In genomic region chr6:134176283-134176975, GRCh38 we compare ENCODE assay signal across 8 cellular contexts.
DNase-seq lines count a peak whose midpoint lies in the region; ATAC-seq and TF ChIP-seq lines count a peak whose summit lies in the region.

No MANE protein-coding gene starts in this region.

- ATAC-seq in GM23338 (peak; percentile 24), HG03354 (IDR thresholded peaks at IDR 0.05; ENCODE audit: poor library complexity, severe bottlenecking, unreplicated experiment) (no peak), GM21619 (IDR thresholded peaks at IDR 0.05; ENCODE audit: unreplicated experiment) (no peak)
- no peak for ATAC-seq in activated T-helper 17 cell treated with anti-CD3 and anti-CD28 coated beads, Interleukin-2, amount 50 U/mL, for 72 hours (replicated peaks)

- no peaks in the 10 kb centered on the region for H3K9me2 ChIP-seq in GM23338 (ENCODE audit: insufficient read depth)

- peaks cover 35% of the 10 kb centered on the region for H3K4me1 Mint-ChIP-seq in GM23338
- H3K4me1 Mint-ChIP-seq in activated T-helper 17 cell treated with anti-CD3 and anti-CD28 coated beads, Interleukin-2, amount 50 U/mL, for 72 hours: peaks cover 28% of the 10 kb centered on the region

- H4K8ac ChIP-seq in neuronal stem cell (ENCODE audit: low read depth, low read length): peak overlapping the region; percentile 52

- no peak overlapping the region for H2AK5ac ChIP-seq in neuronal stem cell (ENCODE audit: low read depth, low read length)

- peaks cover 14% of the 10 kb centered on the region for H3K27me3 Mint-ChIP-seq in GM23338 (ENCODE audit: insufficient read depth, low read depth, poor library complexity)
- no peaks in the 10 kb centered on the region for H3K27me3 Mint-ChIP-seq in activated T-helper 17 cell treated with anti-CD3 and anti-CD28 coated beads, Interleukin-2, amount 50 U/mL, for 72 hours

- H3K23ac ChIP-seq in neuronal stem cell (ENCODE audit: low read depth, low read length, poor library complexity): no peak overlapping the region

- no peak overlapping the region for H2BK5ac ChIP-seq in neuronal stem cell (ENCODE audit: low read length)

- H2BK12ac ChIP-seq in neuronal stem cell (ENCODE audit: low read length): no peak overlapping the region

- H2BK15ac ChIP-seq in neuronal stem cell (ENCODE audit: low read length): no peak overlapping the region

- H3K79me1 ChIP-seq in neuronal stem cell (ENCODE audit: low read depth, low read length): no peaks in the 10 kb centered on the region

- H3F3A ChIP-seq in GM23338 (replicated peaks; ENCODE audit: low read depth): 0 out of 2 replicates have a peak, but pooled peaks cover 3% of the 10 kb centered on the region

- peaks cover 13% of the 10 kb centered on the region; the same call in 1 of the 2 replicates for H3K79me2 ChIP-seq in GM23338 (replicated peaks; ENCODE audit: insufficient read depth)

- no peak overlapping the region for H3K27ac ChIP-seq in GM23338 (ENCODE audit: low read depth)
- H3K27ac ChIP-seq in neuronal stem cell (replicated peaks; ENCODE audit: low read length): no peak overlapping the region

- H3K4ac ChIP-seq in neuronal stem cell (ENCODE audit: low read length): no peak overlapping the region

- H4K20me1 ChIP-seq in GM23338 (replicated peaks; ENCODE audit: insufficient read depth): no peaks in the 10 kb centered on the region

- DNase-seq in GM23338 (ENCODE audit: low spot score) (peak; percentile 69), head of caudate nucleus (peak; percentile 38 to 87 (median 71)), neuronal stem cell (ENCODE audit: low spot score) (no peak), occipital lobe (lab: John Stamatoyannopoulos, UW) (no peak), SIG-M5 treated with dmso at 0.1 percent for 504 hours (lab: John Stamatoyannopoulos, UW; ENCODE audit: unreplicated experiment) (no peak)

- H3K18ac ChIP-seq in neuronal stem cell (ENCODE audit: low read length): peak overlapping the region; percentile 20

- H3K4me3 Mint-ChIP-seq in GM23338: peak overlapping the region; percentile 81
- peak overlapping the region; percentile 91 for H3K4me3 Mint-ChIP-seq in activated T-helper 17 cell treated with anti-CD3 and anti-CD28 coated beads, Interleukin-2, amount 50 U/mL, for 72 hours

- H3K4me2 ChIP-seq in GM23338 (peak overlapping the region; percentile 86), neuronal stem cell (ENCODE audit: insufficient read depth, low read length, poor library complexity, severe bottlenecking) (peak overlapping the region; percentile 89)

- peaks cover 28% of the 10 kb centered on the region for H3K36me3 Mint-ChIP-seq in GM23338 (ENCODE audit: low read depth)
- peaks cover 49% of the 10 kb centered on the region for H3K36me3 Mint-ChIP-seq in activated T-helper 17 cell treated with anti-CD3 and anti-CD28 coated beads, Interleukin-2, amount 50 U/mL, for 72 hours (ENCODE audit: low read depth)

- no CpG with 5 or more reads among the region's 35 CpGs for WGBS in neuronal stem cell (ENCODE audit: extremely low coverage in 2 of 2, insufficient read length in 2 of 2, insufficient replicate concordance in 1 of 2), 2 donors

- H3K27ac Mint-ChIP-seq in GM23338: 0 out of 2 replicates have a peak overlapping the region, but pooled peaks have one; percentile 10
- peak overlapping the region; percentile 83 for H3K27ac Mint-ChIP-seq in activated T-helper 17 cell treated with anti-CD3 and anti-CD28 coated beads, Interleukin-2, amount 50 U/mL, for 72 hours

- intact Hi-C loops in head of caudate nucleus (cut with DNase I): loop anchor here (2.0 to 10.0 kb wide), 3 partner anchors 140 to 388 kb away; no protein-coding TSS in a partner anchor

- H2AFZ ChIP-seq in GM23338 (peak overlapping the region; percentile 91), neuronal stem cell (ENCODE audit: low read length) (peak overlapping the region; percentile 99)

- H3K9me3 Mint-ChIP-seq in GM23338: no peaks in the 10 kb centered on the region; the same call in 2 of the 3 replicates
- H3K9me3 Mint-ChIP-seq in activated T-helper 17 cell treated with anti-CD3 and anti-CD28 coated beads, Interleukin-2, amount 50 U/mL, for 72 hours: no peaks in the 10 kb centered on the region

- no peak overlapping the region for H2BK120ac ChIP-seq in neuronal stem cell (ENCODE audit: low read depth, low read length)

- H3K4me3 ChIP-seq in GM23338 (peak overlapping the region; percentile 74), neuronal stem cell (ENCODE audit: low read length in 2 of 2) (peak overlapping the region; percentile 7 to 57)

- H3K4me1 ChIP-seq in GM23338 (ENCODE audit: insufficient read depth) (peaks cover 37% of the 10 kb centered on the region), neuronal stem cell (ENCODE audit: control insufficient read depth in 2 of 2, insufficient read depth in 1 of 2, low read depth in 1 of 2, low read length in 2 of 2) (peaks cover 0 to 5% of the 10 kb centered on the region in 2 donors)

- H4K91ac ChIP-seq in neuronal stem cell (ENCODE audit: low read depth, low read length, poor library complexity): no peak overlapping the region

- H3K14ac ChIP-seq in neuronal stem cell (ENCODE audit: low read length): no peak overlapping the region

- H3K9me3 ChIP-seq in neuronal stem cell (replicated peaks in 1 of 2; ENCODE audit: control insufficient read depth in 2 of 2, insufficient read depth in 1 of 2, low read depth in 1 of 2, low read length in 2 of 2): no peaks in the 10 kb centered on the region

- H3K27me3 ChIP-seq in GM23338 (ENCODE audit: insufficient read depth) (peaks cover 19% of the 10 kb centered on the region), neuronal stem cell (ENCODE audit: control insufficient read depth in 3 of 3, insufficient read depth in 3 of 3, low read depth in 1 of 3, low read length in 3 of 3) (peaks cover 0 to 24% (median 0%) of the 10 kb centered on the region in 3 experiments)

- no peak overlapping the region for H3K9ac ChIP-seq in neuronal stem cell (ENCODE audit: low read depth, low read length, poor library complexity)

- TF ChIP-seq CTCF in GM23338 (conservative IDR thresholded peaks at IDR 0.05; ENCODE audit: low read depth in 2 of 2): no peak

- H3K36me3 ChIP-seq in GM23338 (ENCODE audit: insufficient read depth): peaks cover 15% of the 10 kb centered on the region
- peaks cover 0 to 2% of the 10 kb centered on the region in 2 donors for H3K36me3 ChIP-seq in neuronal stem cell (replicated peaks in 1 of 2; ENCODE audit: control insufficient read depth in 2 of 2, insufficient read depth in 2 of 2, low read length in 2 of 2)

TF ChIP-seq in GM23338, 12 proteins besides CTCF, POLR2A, EP300 and RAD21 (continues in another document):
- TF ChIP-seq ZNF462 (CRISPR knock-in tag; IDR thresholded peaks at IDR 0.05) (no peak), EZH2phosphoT487 (IDR thresholded peaks at IDR 0.05; ENCODE audit: unreplicated experiment) (no peak), NANOG (IDR thresholded peaks at IDR 0.05; ENCODE audit: borderline replicate concordance) (no peak)

Comparison
In these comparisons a context has a peak if more than half of its experiments do, and no peak if none do; other contexts are left out.
1. DNase-seq: peak in GM23338 (single experiment) and head of caudate nucleus (42 of 42); none in neuronal stem cell (single experiment), occipital lobe (single experiment) and SIG-M5 treated with dmso at 0.1 percent for 504 hours (single experiment).